In the genomic region with DNA sequence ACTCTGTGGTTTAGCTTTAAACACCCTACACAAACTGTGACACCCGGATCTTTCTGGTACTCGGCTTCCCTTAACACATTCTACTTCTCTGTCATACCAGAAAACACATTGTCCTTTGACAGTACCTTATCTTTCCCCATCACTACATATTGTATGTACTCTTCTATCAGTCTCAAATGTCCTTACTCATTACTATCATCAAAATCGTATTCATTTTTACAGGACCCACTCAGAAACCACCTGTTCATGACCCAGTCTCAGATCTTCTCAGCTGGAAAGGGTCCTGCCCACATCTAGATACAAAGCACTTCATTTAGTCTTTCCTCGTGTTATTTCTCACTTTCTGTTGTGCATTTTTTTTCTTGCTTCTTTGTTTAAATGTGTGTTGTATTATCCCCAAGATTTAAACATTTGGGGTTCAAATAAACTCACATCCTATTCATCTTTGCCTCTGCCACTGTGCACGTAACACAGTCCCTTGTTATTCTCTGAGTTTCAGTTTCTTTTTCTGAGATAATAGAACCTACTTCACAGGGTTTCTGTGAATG, we compare ENCODE assay signal across 9 cellular contexts. TPM values are rescaled to one million over a fixed set of nuclear protein-coding genes. Genes with fewer than 3 reads are reported as not detected.
DNase-seq lines count a peak whose midpoint lies in the region; ATAC-seq and TF ChIP-seq lines count a peak whose summit lies in the region.
"Had no signal": no experiment of that assay in that cellular context is flagged by ENCODE, and none has a peak within 500 bp of the region (broad histone marks: within the 10 kb centered on the region; RNA-seq: fewer than 3 reads in every experiment).

No MANE protein-coding gene starts in this region.

- no peaks in the 10 kb centered on the region for H3K36me3 Mint-ChIP-seq in Calu3 (ENCODE audit: insufficient read depth, unreplicated experiment)

- H3K27ac ChIP-seq in Peyer's patch (peak overlapping the region; percentile 36 to 60 (median 44)), sigmoid colon (peak overlapping the region in 3 of 4 donors; percentile 28 to 60 (median 42))

- H3K4me1 ChIP-seq in Peyer's patch (peaks cover 0 to 15% (median 2%) of the 10 kb centered on the region in 4 donors), sigmoid colon (peaks cover 0 to 33% (median 9%) of the 10 kb centered on the region in 4 donors)

- H3K36me3 ChIP-seq in Peyer's patch (no peaks in the 10 kb centered on the region), sigmoid colon (no peaks in the 10 kb centered on the region)

- TF ChIP-seq CTCF in Peyer's patch (IDR thresholded peaks at IDR 0.05) (no peak), sigmoid colon (IDR thresholded peaks at IDR 0.05) (no peak), Calu3 (IDR thresholded peaks at IDR 0.05; ENCODE audit: unreplicated experiment) (no peak)

- H3K4me3 Mint-ChIP-seq in Calu3 (ENCODE audit: low read depth, unreplicated experiment), result no peak overlapping the region

- H3K4me3 ChIP-seq in Peyer's patch (peak overlapping the region in 2 of 4 donors; percentile 3 to 24), sigmoid colon (peak overlapping the region in 2 of 4 donors; percentile 4 to 16)

- H3K27me3 Mint-ChIP-seq in Calu3 (ENCODE audit: unreplicated experiment), result peaks cover 11% of the 10 kb centered on the region

- no TSS peak for BruUV-seq in Calu3 (replicated peaks; lab: Mats Ljungman, UMichigan)

- no peak for TF ChIP-seq POLR2A in Peyer's patch (IDR thresholded peaks at IDR 0.05)
- no peak for TF ChIP-seq POLR2A in sigmoid colon (IDR thresholded peaks at IDR 0.05)

- H3K4me1 Mint-ChIP-seq in Calu3 (ENCODE audit: low read depth, unreplicated experiment), result peaks cover 22% of the 10 kb centered on the region

- ATAC-seq in GM18870 (IDR thresholded peaks at IDR 0.05; ENCODE audit: unreplicated experiment) (peak; percentile 65), HG02588 (IDR thresholded peaks at IDR 0.05; ENCODE audit: unreplicated experiment) (peak; percentile 65)

- TF ChIP-seq EP300 in sigmoid colon (IDR thresholded peaks at IDR 0.05), result no peak

- intact Hi-C loops in sigmoid colon (cut with DNase I), result no loop called here
- intact Hi-C loops in Calu3 (cut with micrococcal nuclease; ENCODE audit: unreplicated experiment), result loop anchor here (10.0 kb wide), 1 partner anchor 212 kb away; no protein-coding TSS in a partner anchor

- H3K27ac Mint-ChIP-seq in Calu3 (ENCODE audit: unreplicated experiment), result no peak overlapping the region

- no peaks in the 10 kb centered on the region for H3K9me3 Mint-ChIP-seq in Calu3 (ENCODE audit: low read depth, unreplicated experiment)

- WGBS in sigmoid colon, 2 donors, result 45 to 68% methylated on average over 5 of the region's 5 CpGs

- no peaks in the 10 kb centered on the region for H3K9me3 ChIP-seq in Peyer's patch
- H3K9me3 ChIP-seq in sigmoid colon, result no peaks in the 10 kb centered on the region

- CTCF ChIA-PET in Calu3 (lab: Charles Lee), result interaction anchor here (0.7 to 2.7 kb wide), 4 partner anchors 14 to 410 kb away, joined by 3 to 11 read pairs (median 3); no protein-coding TSS in a partner anchor

- H3K27me3 ChIP-seq in Peyer's patch (no peaks in the 10 kb centered on the region), sigmoid colon (no peaks in the 10 kb centered on the region)

- DNase-seq in Peyer's patch (no peak), sigmoid colon (no peak), Calu3 (no peak), NCI-H510A treated with DMSO at 0.1 percent for 48 hours (lab: John Stamatoyannopoulos, UW) (no peak), NCI-H345 (lab: John Stamatoyannopoulos, UW) (no peak)
- DNase-seq: amygdala, hippocampal formation had no signal

RNA-seq across cellular contexts. Expression of a gene that starts 27.7 kb away (rescaled TPM):
- 10 to 100 TPM in 3 of 4 donors, 1 to 10 TPM in 1; 4.6 to 21.9 (median 19.6) TPM for total RNA-seq in Peyer's patch
- total RNA-seq in sigmoid colon, result 10 to 100 TPM; 15.9 to 58.7 (median 32.1) TPM
- 10 to 100 TPM in 1 of 3 donors, 1 to 10 TPM in 2; 1.8 to 10.2 (median 8.4) TPM for polyA plus RNA-seq in sigmoid colon
- total RNA-seq in Calu3 (2022), result 0.24 and 0.34 TPM in 2 replicates
